ENCODE assay signal across 8 cellular contexts in the genomic region with DNA sequence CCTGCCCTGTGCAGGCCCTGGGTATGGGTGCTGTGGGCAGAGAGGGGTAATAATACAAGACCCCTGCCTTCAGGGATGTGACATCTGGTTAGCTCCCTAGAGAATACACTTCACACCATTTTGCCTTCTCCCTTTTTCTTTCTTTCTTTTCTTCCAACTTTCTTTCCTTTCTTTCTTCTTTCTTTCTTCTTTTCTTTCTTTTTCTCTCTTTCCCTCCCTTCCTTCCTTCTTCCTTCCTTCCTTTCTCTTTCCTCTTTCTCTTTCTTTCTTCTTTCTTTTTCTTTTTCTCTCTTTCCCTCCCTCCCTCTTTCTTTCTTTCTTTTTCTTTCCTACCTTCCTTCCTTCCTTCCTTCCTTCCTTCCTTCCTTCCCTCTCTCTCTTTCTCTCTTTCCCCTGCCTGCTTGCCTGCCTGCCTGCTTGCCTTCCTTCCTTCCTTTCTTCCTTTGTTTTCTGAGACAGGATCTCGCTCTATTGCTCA.
"Had no signal": no experiment of that assay in that cellular context is flagged by ENCODE, and none has a peak within 500 bp of the region (broad histone marks: within the 10 kb centered on the region; RNA-seq: fewer than 3 reads in every experiment).

No MANE protein-coding gene starts in this region.

- H2AFZ ChIP-seq: GM23338 had no signal

- H3K4me1 ChIP-seq: HAP-1 had no signal

- DNase-seq: H7, IMR-90, KBM-7 had no signal

- H3K4me3 ChIP-seq: GM23338, HAP-1 had no signal

- FAIRE-seq: HTR-8/SVneo had no signal

- H3K27ac ChIP-seq: KMS-11 had no signal

- ATAC-seq: GM23338, HCT116 had no signal

- H3K4me2 ChIP-seq: GM23338, KMS-11 had no signal

- H3K4me3 Mint-ChIP-seq: GM23338 had no signal

- H3K9ac ChIP-seq: KMS-11 had no signal

- H3K36me3 ChIP-seq: HAP-1 had no signal

- H3K4me1 Mint-ChIP-seq: GM23338 had no signal

- H3K27ac Mint-ChIP-seq: GM23338 had no signal
